ENCODE assay signal across 8 cellular contexts in the genomic region with DNA sequence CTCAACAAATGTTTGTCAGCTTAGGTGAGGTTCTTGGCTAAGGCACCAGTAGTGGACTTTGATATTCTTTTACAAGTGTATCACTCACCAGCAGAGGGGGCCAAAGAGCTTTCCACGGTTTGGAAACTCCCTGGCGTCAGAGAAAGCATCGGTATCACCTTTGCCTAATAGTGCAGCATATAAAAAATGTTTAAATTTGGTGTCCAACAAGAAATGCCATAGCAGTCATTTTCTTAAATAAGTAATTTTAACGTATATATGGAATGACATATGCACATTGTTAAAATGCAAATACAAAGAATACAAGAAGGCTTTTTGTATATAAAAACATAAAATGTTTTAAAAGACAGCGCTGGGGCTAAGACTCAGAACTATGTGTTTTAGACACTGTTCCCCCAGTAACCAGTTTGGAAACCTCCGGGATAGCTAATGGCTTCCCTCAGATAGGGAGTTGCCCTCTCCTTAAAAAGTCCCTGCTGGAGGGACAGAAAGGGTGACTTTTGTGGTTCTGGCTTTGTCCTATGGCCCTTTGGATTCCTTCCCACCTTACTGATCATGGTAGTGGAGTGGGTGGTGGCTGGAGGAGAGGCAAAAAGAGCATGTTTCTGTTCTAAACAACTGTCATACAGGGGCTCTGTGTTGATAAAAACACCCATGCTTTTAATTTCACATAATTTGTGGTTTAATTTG.
DNase-seq lines count a peak whose midpoint lies in the region; ATAC-seq, FAIRE-seq and TF ChIP-seq lines count a peak whose summit lies in the region.

No MANE protein-coding gene starts in this region.

- H3K9me3 Mint-ChIP-seq in naive B cell: no peaks in the 10 kb centered on the region
- H3K9me3 Mint-ChIP-seq in stimulated activated effector memory CD8-positive, alpha-beta T cell treated with anti-CD3 and anti-CD28 coated beads, Interleukin-12 subunit alpha, Interleukin-12 subunit beta, amount 100 ng/mL, for 72 hours: no peaks in the 10 kb centered on the region

- H3K9me2 ChIP-seq in OCI-LY1 (ENCODE audit: low read depth, low read length): no peaks in the 10 kb centered on the region

- no peaks in the 10 kb centered on the region for H3K27me3 ChIP-seq in BLaER1 treated with 17β-estradiol and CSF1 and Interleukin-3, amounts not matched to agents 10 nM and 100 nM
- H3K27me3 ChIP-seq in OCI-LY1 (ENCODE audit: insufficient read depth, low read length): no peaks in the 10 kb centered on the region

- FAIRE-seq in HTR-8/SVneo (lab: Jason Lieb, UNC): no peak

- no peaks in the 10 kb centered on the region for H3K9me3 ChIP-seq in BLaER1 treated with 17β-estradiol and CSF1 and Interleukin-3, amounts not matched to agents 10 nM and 100 nM (replicated peaks in 1 of 11)
- no peaks in the 10 kb centered on the region for H3K9me3 ChIP-seq in OCI-LY1 (ENCODE audit: low read length)

- H3K4me2 ChIP-seq in BLaER1 treated with 17β-estradiol and CSF1 and Interleukin-3, amounts not matched to agents 10 nM and 100 nM: peak overlapping the region; percentile 31 to 82 (median 52); a peak in 20 of 22 replicates
- H3K4me2 ChIP-seq in OCI-LY1 (ENCODE audit: low read length): peak overlapping the region; percentile 54; the same call in 1 of the 2 replicates

- H3K27ac Mint-ChIP-seq in naive B cell: peak overlapping the region in 5 of 6 donors; percentile 9 to 96 (median 88)
- no peak overlapping the region for H3K27ac Mint-ChIP-seq in stimulated activated effector memory CD8-positive, alpha-beta T cell treated with anti-CD3 and anti-CD28 coated beads, Interleukin-12 subunit alpha, Interleukin-12 subunit beta, amount 100 ng/mL, for 72 hours

- H3K36me3 ChIP-seq in BLaER1 treated with 17β-estradiol and CSF1 and Interleukin-3, amounts not matched to agents 10 nM and 100 nM: no peaks in the 10 kb centered on the region
- H3K36me3 ChIP-seq in OCI-LY1 (ENCODE audit: insufficient read depth, low read length): no peaks in the 10 kb centered on the region

- H3K4me1 Mint-ChIP-seq in naive B cell: peaks cover 7 to 18% (median 10%) of the 10 kb centered on the region in 3 donors
- H3K4me1 Mint-ChIP-seq in stimulated activated effector memory CD8-positive, alpha-beta T cell treated with anti-CD3 and anti-CD28 coated beads, Interleukin-12 subunit alpha, Interleukin-12 subunit beta, amount 100 ng/mL, for 72 hours: peaks cover 16% of the 10 kb centered on the region

- no peaks in the 10 kb centered on the region for H3F3A ChIP-seq in OCI-LY1 (ENCODE audit: insufficient read depth, low read length)

- ATAC-seq in GM19372 (IDR thresholded peaks at IDR 0.05; ENCODE audit: low read depth, unreplicated experiment) (peak; percentile 61), naive B cell (ENCODE audit: low read depth in 2 of 2) (peak; percentile 85 to 87)
- ATAC-seq in stimulated activated effector memory CD8-positive, alpha-beta T cell treated with anti-CD3 and anti-CD28 coated beads, Interleukin-12 subunit alpha, Interleukin-12 subunit beta, amount 100 ng/mL, for 72 hours: peak; percentile 66

- peak overlapping the region; percentile 69 to 88 (median 82) for H3K4me3 Mint-ChIP-seq in naive B cell
- peak overlapping the region; percentile 49 for H3K4me3 Mint-ChIP-seq in stimulated activated effector memory CD8-positive, alpha-beta T cell treated with anti-CD3 and anti-CD28 coated beads, Interleukin-12 subunit alpha, Interleukin-12 subunit beta, amount 100 ng/mL, for 72 hours

- no peaks in the 10 kb centered on the region for H3K79me2 ChIP-seq in OCI-LY1 (ENCODE audit: insufficient read depth, low read length)

- H3K4me3 ChIP-seq in BLaER1 treated with 17β-estradiol and CSF1 and Interleukin-3, amounts not matched to agents 10 nM and 100 nM: no peak overlapping the region
- no peak overlapping the region for H3K4me3 ChIP-seq in OCI-LY1 (ENCODE audit: low read depth, low read length, poor library complexity, severe bottlenecking)
- no peak overlapping the region for H3K4me3 ChIP-seq in epithelial cell of proximal tubule (ENCODE audit: low read depth, low read length)

- H3K9ac ChIP-seq in BLaER1 treated with 17β-estradiol and CSF1 and Interleukin-3, amounts not matched to agents 10 nM and 100 nM: peak overlapping the region in 4 of 11 experiments; percentile 11 to 29 (median 18); a peak in 4 of 22 replicates
- H3K9ac ChIP-seq in OCI-LY1 (ENCODE audit: low read length): no peak overlapping the region

- DNase-seq in HTR-8/SVneo (ENCODE audit: insufficient read length, low spot score) (peak; percentile 55), activated T-cell treated with anti-CD3 and anti-CD28 coated beads for 1 hour (ENCODE audit: low read depth) (peak; percentile 86), epithelial cell of proximal tubule (ENCODE audit: low read depth) (peak; percentile 64), naive B cell (peak; percentile 79)
- DNase-seq in stimulated activated effector memory CD8-positive, alpha-beta T cell treated with anti-CD3 and anti-CD28 coated beads, Interleukin-12 subunit alpha, Interleukin-12 subunit beta, amount 100 ng/mL, for 72 hours (ENCODE audit: low spot score in 2 of 2): peak; percentile 77 to 90

- peak overlapping the region in 5 of 11 experiments; percentile 28 to 57 (median 43); a peak in 5 of 22 replicates for H3K27ac ChIP-seq in BLaER1 treated with 17β-estradiol and CSF1 and Interleukin-3, amounts not matched to agents 10 nM and 100 nM
- no peak overlapping the region for H3K27ac ChIP-seq in OCI-LY1 (ENCODE audit: low read depth, low read length, poor library complexity, severe bottlenecking)

- peaks cover 15 to 27% (median 21%) of the 10 kb centered on the region in 10 experiments for H3K4me1 ChIP-seq in BLaER1 treated with 17β-estradiol and CSF1 and Interleukin-3, amounts not matched to agents 10 nM and 100 nM
- peaks cover 14% of the 10 kb centered on the region for H3K4me1 ChIP-seq in OCI-LY1 (ENCODE audit: insufficient read depth, low read length, severe bottlenecking)

- no peaks in the 10 kb centered on the region for H4K20me1 ChIP-seq in BLaER1 treated with 17β-estradiol and CSF1 and Interleukin-3, amounts not matched to agents 10 nM and 100 nM
- no peaks in the 10 kb centered on the region for H4K20me1 ChIP-seq in OCI-LY1 (ENCODE audit: insufficient read depth, low read length)

- TF ChIP-seq CTCF in OCI-LY1 (IDR thresholded peaks at IDR 0.05; ENCODE audit: low read length) (peak; percentile 77), epithelial cell of proximal tubule (conservative IDR thresholded peaks at IDR 0.05; ENCODE audit: low read depth, low read length) (peak; percentile 93)

- no peak overlapping the region for H2AFZ ChIP-seq in OCI-LY1 (ENCODE audit: low read length)

- H3K27me3 Mint-ChIP-seq in naive B cell: no peaks in the 10 kb centered on the region

- no peaks in the 10 kb centered on the region for H3K36me3 Mint-ChIP-seq in naive B cell
- peaks cover 7% of the 10 kb centered on the region for H3K36me3 Mint-ChIP-seq in stimulated activated effector memory CD8-positive, alpha-beta T cell treated with anti-CD3 and anti-CD28 coated beads, Interleukin-12 subunit alpha, Interleukin-12 subunit beta, amount 100 ng/mL, for 72 hours
